Comparison of ENCODE assay signal across 6 cellular contexts in the genomic region with DNA sequence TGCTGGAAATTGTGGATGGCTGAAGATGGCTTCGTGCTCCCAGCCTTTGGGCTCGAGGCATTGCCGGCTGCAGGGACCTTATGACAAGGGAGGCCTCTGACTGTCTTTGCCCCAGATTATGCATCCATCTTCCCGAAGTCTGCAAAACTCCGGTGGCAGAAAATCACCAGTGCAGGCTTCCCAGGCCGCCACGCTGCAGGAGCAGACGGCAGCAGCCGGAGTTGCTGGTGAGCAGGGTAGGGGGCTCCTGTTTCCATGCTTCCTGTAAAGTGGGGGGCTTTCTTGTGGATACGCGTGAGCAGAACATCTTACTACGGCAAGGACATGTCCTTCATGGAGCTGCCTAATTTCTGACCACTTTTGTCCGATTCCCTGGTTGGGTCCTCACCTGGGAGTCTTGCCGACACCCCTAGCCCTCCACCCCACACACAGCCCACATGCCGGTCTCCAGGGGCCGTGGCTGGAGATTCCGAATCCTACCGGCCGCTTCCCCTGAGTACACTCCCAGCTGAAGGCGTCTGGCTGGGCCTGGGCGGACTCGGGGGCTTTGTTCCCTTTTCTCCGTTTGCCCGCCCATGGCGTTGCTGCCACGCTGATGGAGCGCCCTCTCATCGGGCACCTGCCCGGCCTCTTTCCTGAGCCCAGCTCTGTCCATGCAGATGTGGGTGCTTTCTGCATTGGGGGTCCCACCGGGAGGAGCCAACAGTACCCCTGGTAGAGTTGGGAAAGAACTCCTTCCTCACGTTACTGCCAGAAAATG. TPM values are rescaled to one million over a fixed set of nuclear protein-coding genes. Genes with fewer than 3 reads are reported as not detected.
"Had no signal": no experiment of that assay in that cellular context is flagged by ENCODE, and none has a peak within 500 bp of the region (broad histone marks: within the 10 kb centered on the region; RNA-seq: fewer than 3 reads in every experiment).

No MANE protein-coding gene starts in this region.

RNA-seq across cellular contexts. Expression of gene GPR31, which starts 21.3 kb away (rescaled TPM):
- total RNA-seq: GM23248, H1, H4, H7, H9, HFFc6 had no signal
- polyA plus RNA-seq: GM23248, H1 had no signal

RNA-seq across cellular contexts. Expression of gene CCR6, which starts 56.2 kb away (rescaled TPM):
- total RNA-seq: GM23248, H1, H4, H7, H9, HFFc6 had no signal
- polyA plus RNA-seq: GM23248 had no signal
